In the genomic region with DNA sequence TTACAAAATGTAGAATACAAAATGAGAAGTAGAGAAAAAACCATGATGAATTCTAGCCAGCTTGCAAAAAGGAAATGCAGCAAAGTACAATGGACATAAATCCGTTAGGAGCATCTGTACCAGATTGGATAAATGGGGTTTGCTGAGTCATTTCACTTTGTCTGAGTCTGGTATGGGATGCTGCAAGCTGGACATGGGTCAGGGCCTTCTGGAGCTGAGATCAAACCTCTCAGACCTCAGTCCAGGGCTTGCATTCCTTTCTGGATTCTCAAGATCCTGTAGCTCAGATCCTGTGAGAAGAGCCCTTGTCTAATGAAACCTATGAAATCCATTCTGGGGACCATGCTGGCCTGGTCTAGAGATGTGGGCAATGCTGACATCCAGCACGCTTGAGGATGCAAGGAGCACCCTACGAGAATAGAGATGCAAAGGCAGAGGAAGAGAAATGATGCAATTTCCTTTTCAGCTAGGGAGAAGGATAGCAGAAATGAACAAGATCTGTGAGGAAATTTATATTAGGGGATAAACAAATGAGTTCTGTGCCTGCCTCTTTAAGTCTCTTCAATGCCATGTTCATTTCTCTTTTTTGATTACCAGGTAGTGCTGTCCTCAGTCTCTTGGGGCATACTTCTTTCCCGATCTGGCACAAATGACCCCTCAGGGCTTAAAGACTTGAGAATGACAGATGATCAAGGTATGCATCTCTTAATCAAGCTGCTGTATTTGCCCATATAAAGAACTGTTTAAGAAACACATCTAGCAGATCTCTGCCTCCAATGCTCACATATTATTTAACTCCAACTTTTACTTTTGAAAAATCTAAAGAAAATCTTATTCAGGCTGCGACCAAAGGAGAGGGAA, we compare ENCODE assay signal across 23 cellular contexts.
A peak's percentile ranks its signal among the peaks of the same experiment; 100 is the strongest.
DNase-seq lines count a peak whose midpoint lies in the region; TF ChIP-seq lines count a peak whose summit lies in the region.
"Had no signal": no experiment of that assay in that cellular context is flagged by ENCODE, and none has a peak within 500 bp of the region (broad histone marks: within the 10 kb centered on the region; RNA-seq: fewer than 3 reads in every experiment).

No MANE protein-coding gene starts in this region.

- H3K36me3 ChIP-seq in A673 (ENCODE audit: insufficient read depth, low read length, poor library complexity, severe bottlenecking) (no peaks in the 10 kb centered on the region), SK-N-MC (ENCODE audit: insufficient read depth, low read length) (no peaks in the 10 kb centered on the region)
- H3K36me3 ChIP-seq: esophagus squamous epithelium, heart right ventricle, left lung, right atrium auricular region had no signal

- no peaks in the 10 kb centered on the region for H3K27me3 ChIP-seq in A673 (replicated peaks; ENCODE audit: insufficient read depth, low read depth, low read length, poor library complexity)
- H3K27me3 ChIP-seq: left lung, right atrium auricular region had no signal

- POLR2A ChIA-PET in A673 (lab: Charles Lee; ENCODE audit: low non-redundant PET) (interaction anchor here (0.6 kb wide), 1 partner anchor 118 kb away, joined by 4 read pairs; no protein-coding TSS in a partner anchor), HEK293T (lab: Yijun Ruan, JAX) (interaction anchor here (1.0 kb wide), 1 partner anchor 18 kb away, joined by 3 read pairs; no protein-coding TSS in a partner anchor)

- H3K9me3 ChIP-seq in A673 (ENCODE audit: low read depth, low read length, poor library complexity, severe bottlenecking) (no peaks in the 10 kb centered on the region), SK-N-MC (ENCODE audit: low read depth, low read length) (no peaks in the 10 kb centered on the region; the same call in 1 of the 2 replicates)
- H3K9me3 ChIP-seq: esophagus squamous epithelium, heart right ventricle, left lung, right atrium auricular region had no signal

- no peak for TF ChIP-seq CTCF in A673 (conservative IDR thresholded peaks at IDR 0.05; ENCODE audit: low read depth, low read length)
- TF ChIP-seq CTCF in fibroblast of villous mesenchyme (IDR thresholded peaks at IDR 0.05; ENCODE audit: insufficient read depth, low read depth, low read length): no peak

- intact Hi-C loops in A673 (cut with micrococcal nuclease; ENCODE audit: unreplicated experiment): no loop called here

- H3K4me3 ChIP-seq in A673 (ENCODE audit: low read depth, low read length, poor library complexity, severe bottlenecking) (no peak overlapping the region), SK-N-MC (no peak overlapping the region), fibroblast of villous mesenchyme (ENCODE audit: low read depth, low read length) (no peak overlapping the region)
- H3K4me3 ChIP-seq: esophagus squamous epithelium, heart right ventricle, left lung, PC-9, right atrium auricular region had no signal

- no TSS peak for BruUV-seq in A673 (replicated peaks; lab: Mats Ljungman, UMichigan)

- peak; percentile 31 for DNase-seq in A673 (ENCODE audit: low spot score)
- peak; percentile 7 for DNase-seq in ELR (ENCODE audit: low read depth)
- DNase-seq in SK-N-MC (ENCODE audit: low read depth, low spot score): no peak
- DNase-seq in fibroblast of villous mesenchyme (ENCODE audit: low read depth): peak; percentile 22
- DNase-seq in UCSD-AML1 (lab: John Stamatoyannopoulos, UW; ENCODE audit: unreplicated experiment): no peak
- DNase-seq in epidermal melanocyte (ENCODE audit: insufficient read length, low spot score): no peak
- no peak for DNase-seq in DMS 273 treated with DMSO at 0.1 percent for 48 hours (lab: John Stamatoyannopoulos, UW)
- DNase-seq in HEK293T (ENCODE audit: extremely low spot score): no peak
- DNase-seq: ACHN; activated CD4-positive, alpha-beta T cell treated with anti-CD3 and anti-CD28 coated beads for 1 hour; activated naive CD4-positive, alpha-beta T cell treated with anti-CD3 and anti-CD28 coated beads, Interleukin-2, amount 50 U/mL, for 16 hours; CD4-positive, alpha-beta T cell; effector memory CD4-positive, alpha-beta T cell; esophagus squamous epithelium; heart right ventricle; left lung; natural killer cell; NCI-H1417; NCI-H2107; PC-9; SIG-M5; stimulated activated CD8-positive, alpha-beta memory T cell treated with anti-CD3 and anti-CD28 coated beads, Interleukin-4, amount 100 ng/mL, for 48 hours had no signal

- H3K4me1 ChIP-seq in A673 (ENCODE audit: insufficient read depth, low read length, poor library complexity, severe bottlenecking): peaks cover 6% of the 10 kb centered on the region
- H3K4me1 ChIP-seq: esophagus squamous epithelium, heart right ventricle, left lung, right atrium auricular region had no signal

- H3K27ac ChIP-seq in A673 (ENCODE audit: low read depth, low read length, poor library complexity, severe bottlenecking): no peak overlapping the region
- peak overlapping the region; percentile 27; the same call in 1 of the 2 replicates for H3K27ac ChIP-seq in SK-N-MC
- H3K27ac ChIP-seq: esophagus squamous epithelium, heart right ventricle, left lung, PC-9, right atrium auricular region had no signal

- CTCF ChIA-PET in A673 (lab: Charles Lee): no interaction called here
- CTCF ChIA-PET in HEK293T (lab: Yijun Ruan, JAX): no interaction called here

- H3K9ac ChIP-seq in SK-N-MC (ENCODE audit: insufficient read length): no peak overlapping the region

TF ChIP-seq in HEK293T, 16 proteins besides CTCF, POLR2A, EP300 and RAD21:
- TF ChIP-seq TARDBP (IDR thresholded peaks at IDR 0.05) (no peak), FOXA1 (IDR thresholded peaks at IDR 0.05) (no peak), BHLHE40 (IDR thresholded peaks at IDR 0.05; ENCODE audit: borderline replicate concordance) (no peak), SUZ12 (IDR thresholded peaks at IDR 0.05) (no peak), HDGF (IDR thresholded peaks at IDR 0.05; ENCODE audit: borderline replicate concordance) (no peak), ELF4 (IDR thresholded peaks at IDR 0.05) (no peak)

Comparison
In these comparisons a context has a peak if more than half of its experiments do, and no peak if none do; other contexts are left out.
1. DNase-seq: peak in A673 (single experiment), ELR (single experiment) and fibroblast of villous mesenchyme (single experiment); none in SK-N-MC (single experiment), UCSD-AML1 (single experiment), epidermal melanocyte (single experiment), DMS 273 treated with DMSO at 0.1 percent for 48 hours (single experiment) and HEK293T (single experiment).